Comparison of ENCODE assay signal across 10 cellular contexts in genomic region chr9:133419005-133419404, GRCh38. TPM values are rescaled to one million over a fixed set of nuclear protein-coding genes. Genes with fewer than 3 reads are reported as not detected.
A peak's percentile ranks its signal among the peaks of the same experiment; 100 is the strongest.
DNase-seq lines count a peak whose midpoint lies in the region; ATAC-seq and TF ChIP-seq lines count a peak whose summit lies in the region.
"Had no signal": no experiment of that assay in that cellular context is flagged by ENCODE, and none has a peak within 500 bp of the region (broad histone marks: within the 10 kb centered on the region; RNA-seq: fewer than 3 reads in every experiment).

No MANE protein-coding gene starts in this region.

- peaks cover 2 to 33% (median 28%) of the 10 kb centered on the region in 11 experiments; a peak in 20 of 22 replicates for H4K20me1 ChIP-seq in BLaER1 treated with 17β-estradiol and CSF1 and Interleukin-3, amounts not matched to agents 10 nM and 100 nM

- DNase-seq in activated naive CD8-positive, alpha-beta T cell treated with anti-CD3 and anti-CD28 coated beads, Interleukin-2, amount 10 ng/mL, durations not matched to agents 7 days and 5 days = no peak
- no peak for DNase-seq in ovary
- DNase-seq in SW 1271 (lab: John Stamatoyannopoulos, UW) = no peak
- DNase-seq in NCI-H128 (lab: John Stamatoyannopoulos, UW; ENCODE audit: unreplicated experiment) = no peak
- DNase-seq: activated CD8-positive, alpha-beta memory T cell treated with anti-CD3 and anti-CD28 coated beads, Interleukin-2, amount 50 U/mL, for 48 hours; pancreas had no signal

- H3K4me3 Mint-ChIP-seq in activated naive CD8-positive, alpha-beta T cell treated with anti-CD3 and anti-CD28 coated beads, Interleukin-2, amount 10 ng/mL, durations not matched to agents 7 days and 5 days = peak overlapping the region; percentile 85

- H3K27ac ChIP-seq in BLaER1 treated with 17β-estradiol and CSF1 and Interleukin-3, amounts not matched to agents 10 nM and 100 nM = peak overlapping the region in 4 of 11 experiments; percentile 8 to 90 (median 88); a peak in 5 of 22 replicates
- H3K27ac ChIP-seq in HUES6 (ENCODE audit: low read depth, low read length) (no peak overlapping the region), mesodermal cell (ENCODE audit: low read depth, low read length, severe bottlenecking) (no peak overlapping the region), ovary (no peak overlapping the region)

- peaks cover 12 to 28% (median 26%) of the 10 kb centered on the region in 11 experiments for H3K36me3 ChIP-seq in BLaER1 treated with 17β-estradiol and CSF1 and Interleukin-3, amounts not matched to agents 10 nM and 100 nM
- H3K36me3 ChIP-seq in HUES6 (ENCODE audit: control insufficient read depth, insufficient read depth, low read length) (peaks cover 19% of the 10 kb centered on the region), mesodermal cell (ENCODE audit: control insufficient read depth, insufficient read depth, low read length) (peaks cover 23% of the 10 kb centered on the region), ovary (no peaks in the 10 kb centered on the region)

- H3K27ac Mint-ChIP-seq in activated naive CD8-positive, alpha-beta T cell treated with anti-CD3 and anti-CD28 coated beads, Interleukin-2, amount 10 ng/mL, durations not matched to agents 7 days and 5 days = peak overlapping the region; percentile 94

- H3K4me1 ChIP-seq in BLaER1 treated with 17β-estradiol and CSF1 and Interleukin-3, amounts not matched to agents 10 nM and 100 nM = peaks cover 30 to 57% (median 49%) of the 10 kb centered on the region in 10 experiments
- H3K4me1 ChIP-seq in HUES6 (ENCODE audit: control insufficient read depth, insufficient read depth, low read length) (peaks cover 17% of the 10 kb centered on the region; the same call in 1 of the 2 replicates), mesodermal cell (ENCODE audit: control insufficient read depth, insufficient read depth, low read length, poor library complexity, severe bottlenecking) (peaks cover 16% of the 10 kb centered on the region), ovary (ENCODE audit: insufficient read depth) (peaks cover 3% of the 10 kb centered on the region)

- no peaks in the 10 kb centered on the region for H3K27me3 ChIP-seq in BLaER1 treated with 17β-estradiol and CSF1 and Interleukin-3, amounts not matched to agents 10 nM and 100 nM
- H3K27me3 ChIP-seq in HUES6 (ENCODE audit: control insufficient read depth, insufficient read depth, low read length) (no peaks in the 10 kb centered on the region), ovary (no peaks in the 10 kb centered on the region)
- H3K27me3 ChIP-seq: pancreas had no signal

- H3K4me1 Mint-ChIP-seq in activated naive CD8-positive, alpha-beta T cell treated with anti-CD3 and anti-CD28 coated beads, Interleukin-2, amount 10 ng/mL, durations not matched to agents 7 days and 5 days = peaks cover 40% of the 10 kb centered on the region

- no peak for ATAC-seq in activated naive CD8-positive, alpha-beta T cell treated with anti-CD3 and anti-CD28 coated beads, Interleukin-2, amount 10 ng/mL, durations not matched to agents 7 days and 5 days (ENCODE audit: low read depth)
- ATAC-seq in GM19351 (IDR thresholded peaks at IDR 0.05; ENCODE audit: unreplicated experiment) = no peak

- no peaks in the 10 kb centered on the region for H3K9me3 Mint-ChIP-seq in activated naive CD8-positive, alpha-beta T cell treated with anti-CD3 and anti-CD28 coated beads, Interleukin-2, amount 10 ng/mL, durations not matched to agents 7 days and 5 days

- H3K9ac ChIP-seq in BLaER1 treated with 17β-estradiol and CSF1 and Interleukin-3, amounts not matched to agents 10 nM and 100 nM = peak overlapping the region in 3 of 11 experiments; percentile 87 to 92 (median 90); a peak in 6 of 22 replicates
- no peak overlapping the region for H3K9ac ChIP-seq in HUES6 (ENCODE audit: low read length)

- TF ChIP-seq POLR2A in ovary (IDR thresholded peaks at IDR 0.05) = no peak

- WGBS in mesodermal cell (ENCODE audit: insufficient coverage in 2 of 2), 2 experiments = 56 to 63% methylated on average over 12 to 13 of the region's 13 CpGs
- 66 to 77% (median 68%) methylated on average over 13 of the region's 13 CpGs for WGBS in ovary, 3 donors

- no peak for TF ChIP-seq CTCF in ovary (IDR thresholded peaks at IDR 0.05)

- H3K4me2 ChIP-seq in BLaER1 treated with 17β-estradiol and CSF1 and Interleukin-3, amounts not matched to agents 10 nM and 100 nM = peak overlapping the region; percentile 90 to 99 (median 98)

- H3K36me3 Mint-ChIP-seq in activated naive CD8-positive, alpha-beta T cell treated with anti-CD3 and anti-CD28 coated beads, Interleukin-2, amount 10 ng/mL, durations not matched to agents 7 days and 5 days = peaks cover 6% of the 10 kb centered on the region

- intact Hi-C loops in ovary (cut with DNase I) = no loop called here

- no peak for TF ChIP-seq EP300 in ovary (IDR thresholded peaks at IDR 0.05)

- POLR2A ChIA-PET in activated naive CD8-positive, alpha-beta T cell treated with anti-CD3 and anti-CD28 coated beads, Interleukin-2, amount 10 ng/mL, durations not matched to agents 7 days and 5 days (lab: Charles Lee) = interaction anchor here (0.8 to 2.3 kb wide), 2 partner anchors 40 to 48 kb away, joined by 3 to 6 read pairs; partner anchors contain the start of gene CACFD1

- H3K4me3 ChIP-seq in BLaER1 treated with 17β-estradiol and CSF1 and Interleukin-3, amounts not matched to agents 10 nM and 100 nM = peak overlapping the region in 9 of 10 experiments; percentile 84 to 98 (median 89); a peak in 10 of 20 replicates
- H3K4me3 ChIP-seq in HUES6 (ENCODE audit: low read depth, low read length) = peak overlapping the region; percentile 76
- peak overlapping the region; percentile 63 for H3K4me3 ChIP-seq in mesodermal cell (ENCODE audit: extremely low read depth, insufficient read depth, low read length, poor library complexity, severe bottlenecking)
- H3K4me3 ChIP-seq in ovary = no peak overlapping the region

- H3K9me3 ChIP-seq in BLaER1 treated with 17β-estradiol and CSF1 and Interleukin-3, amounts not matched to agents 10 nM and 100 nM (replicated peaks in 1 of 11) = no peaks in the 10 kb centered on the region
- no peaks in the 10 kb centered on the region for H3K9me3 ChIP-seq in HUES6 (ENCODE audit: control insufficient read depth, insufficient read depth, low read depth, low read length)
- H3K9me3 ChIP-seq in mesodermal cell (ENCODE audit: control insufficient read depth, low read length) = no peaks in the 10 kb centered on the region
- H3K9me3 ChIP-seq in ovary = no peaks in the 10 kb centered on the region
- H3K9me3 ChIP-seq: pancreas had no signal

- H3K27me3 Mint-ChIP-seq in activated naive CD8-positive, alpha-beta T cell treated with anti-CD3 and anti-CD28 coated beads, Interleukin-2, amount 10 ng/mL, durations not matched to agents 7 days and 5 days = no peaks in the 10 kb centered on the region

RNA-seq across cellular contexts. Expression of gene REXO4, which starts 1.2 kb away (rescaled TPM):
- 10 to 100 TPM; 28.9 to 30.8 TPM for total RNA-seq in activated naive CD8-positive, alpha-beta T cell treated with anti-CD3 and anti-CD28 coated beads, Interleukin-2, amount 10 ng/mL, durations not matched to agents 7 days and 5 days
- 25.7 TPM for polyA plus RNA-seq in mesodermal cell (2013, experiment 1 of 2)
- 23.7 TPM for polyA plus RNA-seq in mesodermal cell (2013, experiment 2 of 2)
- total RNA-seq in ovary = 10 to 100 TPM; 15.9 to 31.0 (median 21.9) TPM
- polyA plus RNA-seq in ovary = 10 to 100 TPM; 17.6 to 22.3 TPM

RNA-seq across cellular contexts. Expression of gene ADAMTS13, which starts 3.2 kb away (rescaled TPM):
- 1 to 10 TPM; 3.2 to 3.5 TPM for total RNA-seq in activated naive CD8-positive, alpha-beta T cell treated with anti-CD3 and anti-CD28 coated beads, Interleukin-2, amount 10 ng/mL, durations not matched to agents 7 days and 5 days
- 17.5 TPM for polyA plus RNA-seq in mesodermal cell (2013, experiment 1 of 2)
- polyA plus RNA-seq in mesodermal cell (2013, experiment 2 of 2) = 18.4 TPM
- 1 to 10 TPM; 1.8 to 4.2 (median 3.6) TPM for total RNA-seq in ovary
- polyA plus RNA-seq in ovary = 1 to 10 TPM in 1 of 2 donors, under 1 TPM in 1; 0.45 to 3.8 TPM

RNA-seq across cellular contexts. Expression of gene CACFD1, which starts 40.8 kb away (rescaled TPM):
- total RNA-seq in activated naive CD8-positive, alpha-beta T cell treated with anti-CD3 and anti-CD28 coated beads, Interleukin-2, amount 10 ng/mL, durations not matched to agents 7 days and 5 days = 1 to 10 TPM; 2.2 to 2.3 TPM
- 14.7 TPM for polyA plus RNA-seq in mesodermal cell (2013, experiment 1 of 2)
- polyA plus RNA-seq in mesodermal cell (2013, experiment 2 of 2) = 12.6 TPM
- 10 to 100 TPM in 6 of 7 donors, 1 to 10 TPM in 1; 8.2 to 23.4 (median 18.6) TPM for total RNA-seq in ovary
- polyA plus RNA-seq in ovary = 10 to 100 TPM in 1 of 2 donors, 1 to 10 TPM in 1; 1.6 to 16.0 TPM

RNA-seq across cellular contexts. Expression of gene STKLD1, which starts 42.8 kb away (rescaled TPM):
- under 1 TPM; 0.17 to 0.91 TPM for total RNA-seq in activated naive CD8-positive, alpha-beta T cell treated with anti-CD3 and anti-CD28 coated beads, Interleukin-2, amount 10 ng/mL, durations not matched to agents 7 days and 5 days
- 0.63 TPM for polyA plus RNA-seq in mesodermal cell (2013, experiment 1 of 2)
- polyA plus RNA-seq in mesodermal cell (2013, experiment 2 of 2) = 0.56 TPM
- 1 to 10 TPM in 5 of 7 donors, under 1 TPM in 2; 0.48 to 1.7 (median 1.2) TPM for total RNA-seq in ovary
- polyA plus RNA-seq in ovary = 1 to 10 TPM; 1.3 to 2.3 TPM

RNA-seq across cellular contexts. Expression of gene SURF4, which starts 43.1 kb away (rescaled TPM):
- 100 to 1,000 TPM; 160 to 161 TPM for total RNA-seq in activated naive CD8-positive, alpha-beta T cell treated with anti-CD3 and anti-CD28 coated beads, Interleukin-2, amount 10 ng/mL, durations not matched to agents 7 days and 5 days
- 194 TPM for polyA plus RNA-seq in mesodermal cell (2013, experiment 1 of 2)
- 173 TPM for polyA plus RNA-seq in mesodermal cell (2013, experiment 2 of 2)
- 100 to 1,000 TPM in 4 of 7 donors, 10 to 100 TPM in 3; 58.7 to 126 (median 107) TPM for total RNA-seq in ovary
- 100 to 1,000 TPM in 1 of 2 donors, 10 to 100 TPM in 1; 73.8 to 165 TPM for polyA plus RNA-seq in ovary
